ENCODE assay signal across 1 cellular context in genomic region chr4:94451669-94452475, GRCh38.
TF ChIP-seq lines count a peak whose summit lies in the region.

Gene PDLIM5 (plus strand): TSS chr4:94451942. CDS start chr4:94455289, 3,347 bp downstream.

TF ChIP-seq in IMR-90, 13 proteins besides CTCF, POLR2A, EP300 and RAD21:
- TF ChIP-seq, protein P1, sequence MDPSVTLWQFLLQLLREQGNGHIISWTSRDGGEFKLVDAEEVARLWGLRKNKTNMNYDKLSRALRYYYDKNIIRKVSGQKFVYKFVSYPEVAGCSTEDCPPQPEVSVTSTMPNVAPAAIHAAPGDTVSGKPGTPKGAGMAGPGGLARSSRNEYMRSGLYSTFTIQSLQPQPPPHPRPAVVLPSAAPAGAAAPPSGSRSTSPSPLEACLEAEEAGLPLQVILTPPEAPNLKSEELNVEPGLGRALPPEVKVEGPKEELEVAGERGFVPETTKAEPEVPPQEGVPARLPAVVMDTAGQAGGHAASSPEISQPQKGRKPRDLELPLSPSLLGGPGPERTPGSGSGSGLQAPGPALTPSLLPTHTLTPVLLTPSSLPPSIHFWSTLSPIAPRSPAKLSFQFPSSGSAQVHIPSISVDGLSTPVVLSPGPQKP (IDR thresholded peaks at IDR 0.05; ENCODE audit: borderline replicate concordance, low read depth, low read length): no peak
- TF ChIP-seq RCOR1 (IDR thresholded peaks at IDR 0.05; ENCODE audit: insufficient replicate concordance, low read length) (peak; percentile 28), MAZ (IDR thresholded peaks at IDR 0.05; ENCODE audit: borderline replicate concordance, low read depth, low read length) (peak; percentile 72; the same call in 1 of the 2 replicates), MXI1 (IDR thresholded peaks at IDR 0.05; ENCODE audit: borderline replicate concordance, low read depth, low read length) (peak; percentile 60)
